In the genomic region with DNA sequence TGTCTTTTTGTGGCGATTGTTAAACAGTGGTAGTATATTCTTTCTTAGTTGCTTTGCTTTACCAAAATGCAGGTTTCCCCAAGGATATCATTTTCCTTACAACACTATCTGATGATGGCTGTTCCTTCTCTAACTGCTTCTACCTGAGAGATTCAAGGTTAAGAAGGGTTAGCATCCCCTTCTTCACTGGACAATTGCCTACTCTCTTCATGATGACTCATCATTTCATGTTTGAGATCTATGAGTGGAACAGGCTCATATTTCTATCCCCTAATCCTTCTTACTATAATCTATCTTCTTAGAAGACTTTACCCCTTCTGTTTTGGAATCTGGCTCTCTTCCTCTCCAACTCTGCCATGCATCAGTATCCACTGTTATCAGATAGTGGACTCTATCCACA, we compare ENCODE assay signal across 1 cellular context.
TF ChIP-seq lines count a peak whose summit lies in the region.

No MANE protein-coding gene starts in this region.

TF ChIP-seq in HCT116, 20 proteins besides CTCF, POLR2A, EP300 and RAD21:
- TF ChIP-seq, protein P1, sequence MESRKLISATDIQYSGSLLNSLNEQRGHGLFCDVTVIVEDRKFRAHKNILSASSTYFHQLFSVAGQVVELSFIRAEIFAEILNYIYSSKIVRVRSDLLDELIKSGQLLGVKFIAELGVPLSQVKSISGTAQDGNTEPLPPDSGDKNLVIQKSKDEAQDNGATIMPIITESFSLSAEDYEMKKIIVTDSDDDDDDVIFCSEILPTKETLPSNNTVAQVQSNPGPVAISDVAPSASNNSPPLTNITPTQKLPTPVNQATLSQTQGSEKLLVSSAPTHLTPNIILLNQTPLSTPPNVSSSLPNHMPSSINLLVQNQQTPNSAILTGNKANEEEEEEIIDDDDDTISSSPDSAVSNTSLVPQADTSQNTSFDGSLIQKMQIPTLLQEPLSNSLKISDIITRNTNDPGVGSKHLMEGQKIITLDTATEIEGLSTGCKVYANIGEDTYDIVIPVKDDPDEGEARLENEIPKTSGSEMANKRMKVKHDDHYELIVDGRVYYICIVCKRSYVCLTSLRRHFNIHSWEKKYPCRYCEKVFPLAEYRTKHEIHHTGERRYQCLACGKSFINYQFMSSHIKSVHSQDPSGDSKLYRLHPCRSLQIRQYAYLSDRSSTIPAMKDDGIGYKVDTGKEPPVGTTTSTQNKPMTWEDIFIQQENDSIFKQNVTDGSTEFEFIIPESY (IDR thresholded peaks at IDR 0.05; ENCODE audit: extremely low read depth, insufficient replicate concordance, low read length) = no peak
- peak; percentile 64 for TF ChIP-seq FOSL1 (IDR thresholded peaks at IDR 0.05; ENCODE audit: low read depth)
- 0 out of 2 replicates have a peak, but pooled peaks have one; percentile 26 for TF ChIP-seq SP1 (IDR thresholded peaks at IDR 0.05; ENCODE audit: low read depth)
- TF ChIP-seq JUND (IDR thresholded peaks at IDR 0.05) = peak; percentile 41; the same call in 1 of the 2 replicates
